8 cellular contexts compared by ENCODE assay signal in the genomic region with DNA sequence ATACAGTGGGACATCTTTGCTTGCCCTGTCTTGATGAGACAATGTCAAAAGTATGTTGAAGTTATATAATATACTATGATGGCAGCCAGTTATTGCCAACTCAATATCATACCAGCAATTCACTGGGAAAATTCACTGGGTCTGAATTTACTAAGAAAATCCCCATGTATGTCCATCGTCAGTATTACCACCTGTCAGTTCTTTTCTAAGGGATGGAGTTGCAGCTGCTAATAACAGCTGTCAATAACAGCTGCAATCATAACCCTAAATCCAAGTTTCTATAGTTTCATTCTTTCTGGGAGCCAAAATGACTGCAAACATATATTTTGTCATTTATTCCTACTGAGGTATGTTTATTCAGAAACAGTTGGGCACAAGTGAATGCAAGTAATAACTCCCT.
"Had no signal": no experiment of that assay in that cellular context is flagged by ENCODE, and none has a peak within 500 bp of the region (broad histone marks: within the 10 kb centered on the region; RNA-seq: fewer than 3 reads in every experiment).

No MANE protein-coding gene starts in this region.

- H3K4me3 ChIP-seq: GM23248, HAP-1 had no signal

- H3K4me3 Mint-ChIP-seq: HFFc6, IgD-negative memory B cell had no signal

- H3K4me1 Mint-ChIP-seq: IgD-negative memory B cell had no signal

- H3K4me1 ChIP-seq: HAP-1 had no signal

- H3K9me3 Mint-ChIP-seq: HFFc6 had no signal

- H3K27ac ChIP-seq: GM23248 had no signal

- H3K9me3 ChIP-seq: HAP-1 had no signal

- H3K36me3 Mint-ChIP-seq: IgD-negative memory B cell had no signal

- H3K9ac ChIP-seq: GM23248 had no signal

- H3K27ac Mint-ChIP-seq: HFFc6, IgD-negative memory B cell had no signal

- ATAC-seq: HCT116, HepG2 had no signal

- H2AFZ ChIP-seq: GM23248 had no signal

- DNase-seq: GM23248, GOT3, H7, HFFc6 had no signal

- H3K36me3 ChIP-seq: HAP-1 had no signal
